Comparison of ENCODE assay signal across 10 cellular contexts in genomic region chr20:35252598-35252997, GRCh38. TPM values are rescaled to one million over a fixed set of nuclear protein-coding genes. Genes with fewer than 3 reads are reported as not detected.
DNase-seq lines count a peak whose midpoint lies in the region; ATAC-seq and TF ChIP-seq lines count a peak whose summit lies in the region.
"Not testable (repeated sequence)": the region's sequence is repeated elsewhere in the genome, so short reads cannot be mapped to it uniquely, and the experiment has no call there.
"Had no signal": no experiment of that assay in that cellular context is flagged by ENCODE, and none has a peak within 500 bp of the region (broad histone marks: within the 10 kb centered on the region; RNA-seq: fewer than 3 reads in every experiment).

No MANE protein-coding gene starts in this region.

- H3K36me3 Mint-ChIP-seq in T-helper 17 cell (ENCODE audit: low read depth); activated CD8-positive, alpha-beta memory T cell treated with anti-CD3 and anti-CD28 coated beads, Interleukin-2, amount 10 ng/mL, durations not matched to agents 7 days and 5 days; activated naive CD4-positive, alpha-beta T cell treated with anti-CD3 and anti-CD28 coated beads, Interleukin-2, amount 50 U/mL, for 72 hours; endodermal cell (ENCODE audit: low read depth); neural progenitor cell; stimulated activated naive CD8-positive, alpha-beta T cell treated with anti-CD3 and anti-CD28 coated beads, Interleukin-15, Interleukin-2, amounts not matched to agents 100 ng/mL and 50 ng/mL, for 24 hours (ENCODE audit: low read depth): not testable (repeated sequence)

- not testable (repeated sequence) for H3K9me3 ChIP-seq in T-helper 17 cell (ENCODE audit: control insufficient read depth, low read length, poor library complexity, severe bottlenecking); endodermal cell (ENCODE audit: control insufficient read depth, low read length); neural progenitor cell (ENCODE audit: low read depth)

- H3K4me2 ChIP-seq in neural progenitor cell: not testable (repeated sequence)

- CTCF ChIA-PET in activated CD8-positive, alpha-beta memory T cell treated with anti-CD3 and anti-CD28 coated beads, Interleukin-2, amount 10 ng/mL, durations not matched to agents 7 days and 5 days (lab: Charles Lee): interaction anchor here (1.0 to 2.1 kb wide), 4 partner anchors 12 to 25 kb away, joined by 3 to 6 read pairs (median 5); partner anchors contain the start of gene MMP24OS

- TF ChIP-seq CTCF in endodermal cell (conservative IDR thresholded peaks at IDR 0.05); neural progenitor cell (IDR thresholded peaks at IDR 0.05): not testable (repeated sequence)

- not testable (repeated sequence) for H3K4me3 ChIP-seq in endodermal cell (ENCODE audit: low read length); neural progenitor cell

- H3K79me2 ChIP-seq in neural progenitor cell (ENCODE audit: low read depth): not testable (repeated sequence)

- not testable (repeated sequence) for H3K4me1 ChIP-seq in endodermal cell (ENCODE audit: control insufficient read depth, insufficient read depth, low read length); neural progenitor cell

- not testable (repeated sequence) for H3K36me3 ChIP-seq in endodermal cell (ENCODE audit: control insufficient read depth, insufficient read depth, low read length); neural progenitor cell

- H3K4me1 Mint-ChIP-seq in T-helper 17 cell: peaks cover 14% of the 10 kb centered on the region
- peaks cover 28% of the 10 kb centered on the region for H3K4me1 Mint-ChIP-seq in activated CD8-positive, alpha-beta memory T cell treated with anti-CD3 and anti-CD28 coated beads, Interleukin-2, amount 10 ng/mL, durations not matched to agents 7 days and 5 days
- H3K4me1 Mint-ChIP-seq in endodermal cell: peaks cover 21% of the 10 kb centered on the region
- not testable (repeated sequence) for H3K4me1 Mint-ChIP-seq in neural progenitor cell
- peaks cover 21% of the 10 kb centered on the region for H3K4me1 Mint-ChIP-seq in stimulated activated naive CD8-positive, alpha-beta T cell treated with anti-CD3 and anti-CD28 coated beads, Interleukin-15, Interleukin-2, amounts not matched to agents 100 ng/mL and 50 ng/mL, for 24 hours (ENCODE audit: low read depth)

- WGBS in endodermal cell (ENCODE audit: insufficient coverage in 1 of 2, insufficient read length in 1 of 2), 2 experiments: 86% methylated on average over 2 of the region's 2 CpGs; no CpG with 5 or more reads in 1 of the 2 experiments

- not testable (repeated sequence) for DNase-seq in T-helper 17 cell; activated CD8-positive, alpha-beta memory T cell treated with anti-CD3 and anti-CD28 coated beads, Interleukin-2, amount 10 ng/mL, durations not matched to agents 7 days and 5 days; activated naive CD4-positive, alpha-beta T cell treated with anti-CD3 and anti-CD28 coated beads, Interleukin-2, amount 50 U/mL, for 72 hours (ENCODE audit: low spot score in 2 of 2); endodermal cell; neural progenitor cell (ENCODE audit: low spot score)

- not testable (repeated sequence) for H3F3A ChIP-seq in neural progenitor cell (ENCODE audit: low read depth)

- H3K27ac Mint-ChIP-seq in T-helper 17 cell (peak overlapping the region; percentile 97), endodermal cell (peak overlapping the region; percentile 40), neural progenitor cell (peak overlapping the region; percentile 25)
- peak overlapping the region; percentile 96 for H3K27ac Mint-ChIP-seq in activated CD8-positive, alpha-beta memory T cell treated with anti-CD3 and anti-CD28 coated beads, Interleukin-2, amount 10 ng/mL, durations not matched to agents 7 days and 5 days
- peak overlapping the region; percentile 28 to 89 for H3K27ac Mint-ChIP-seq in activated naive CD4-positive, alpha-beta T cell treated with anti-CD3 and anti-CD28 coated beads, Interleukin-2, amount 50 U/mL, for 72 hours
- H3K27ac Mint-ChIP-seq in stimulated activated naive CD8-positive, alpha-beta T cell treated with anti-CD3 and anti-CD28 coated beads, Interleukin-15, Interleukin-2, amounts not matched to agents 100 ng/mL and 50 ng/mL, for 24 hours: peak overlapping the region; percentile 77

- ATAC-seq in GM18498 (IDR thresholded peaks at IDR 0.05; ENCODE audit: unreplicated experiment): peak; percentile 6
- ATAC-seq in T-helper 17 cell: not testable (repeated sequence)
- ATAC-seq in activated CD8-positive, alpha-beta memory T cell treated with anti-CD3 and anti-CD28 coated beads, Interleukin-2, amount 10 ng/mL, durations not matched to agents 7 days and 5 days: peak; percentile 21
- ATAC-seq in activated naive CD4-positive, alpha-beta T cell treated with anti-CD3 and anti-CD28 coated beads, Interleukin-2, amount 50 U/mL, for 72 hours: peak in 1 of 2 donors; percentile 33

- not testable (repeated sequence) for H4K20me1 ChIP-seq in neural progenitor cell (ENCODE audit: low read depth)

- H3K27ac ChIP-seq in endodermal cell (ENCODE audit: low read depth, low read length); neural progenitor cell: not testable (repeated sequence)

- H3K4me3 Mint-ChIP-seq in T-helper 17 cell: peak overlapping the region; percentile 83
- H3K4me3 Mint-ChIP-seq in activated CD8-positive, alpha-beta memory T cell treated with anti-CD3 and anti-CD28 coated beads, Interleukin-2, amount 10 ng/mL, durations not matched to agents 7 days and 5 days: peak overlapping the region; percentile 46
- H3K4me3 Mint-ChIP-seq in endodermal cell; neural progenitor cell; stimulated activated naive CD8-positive, alpha-beta T cell treated with anti-CD3 and anti-CD28 coated beads, Interleukin-15, Interleukin-2, amounts not matched to agents 100 ng/mL and 50 ng/mL, for 24 hours: not testable (repeated sequence)

- H3K9me3 Mint-ChIP-seq in activated CD8-positive, alpha-beta memory T cell treated with anti-CD3 and anti-CD28 coated beads, Interleukin-2, amount 10 ng/mL, durations not matched to agents 7 days and 5 days (ENCODE audit: low read depth); activated naive CD4-positive, alpha-beta T cell treated with anti-CD3 and anti-CD28 coated beads, Interleukin-2, amount 50 U/mL, for 72 hours; neural progenitor cell; stimulated activated naive CD8-positive, alpha-beta T cell treated with anti-CD3 and anti-CD28 coated beads, Interleukin-15, Interleukin-2, amounts not matched to agents 100 ng/mL and 50 ng/mL, for 24 hours: not testable (repeated sequence)
- peaks cover 40% of the 10 kb centered on the region for H3K9me3 Mint-ChIP-seq in endodermal cell

- H3K27me3 Mint-ChIP-seq in T-helper 17 cell; activated CD8-positive, alpha-beta memory T cell treated with anti-CD3 and anti-CD28 coated beads, Interleukin-2, amount 10 ng/mL, durations not matched to agents 7 days and 5 days; endodermal cell (ENCODE audit: insufficient read depth); neural progenitor cell (ENCODE audit: insufficient read depth, low read depth); stimulated activated naive CD8-positive, alpha-beta T cell treated with anti-CD3 and anti-CD28 coated beads, Interleukin-15, Interleukin-2, amounts not matched to agents 100 ng/mL and 50 ng/mL, for 24 hours: not testable (repeated sequence)

- H3K27me3 ChIP-seq in endodermal cell (ENCODE audit: control insufficient read depth, insufficient read depth, low read length, poor library complexity, severe bottlenecking); neural progenitor cell: not testable (repeated sequence)

- H2AFZ ChIP-seq in neural progenitor cell (replicated peaks): not testable (repeated sequence)

- H3K9ac ChIP-seq in endodermal cell (ENCODE audit: extremely low read depth, low read length, poor library complexity, severe bottlenecking); neural progenitor cell: not testable (repeated sequence)

RNA-seq across cellular contexts. Expression of gene MMP24OS, which starts 25.3 kb away (rescaled TPM):
- total RNA-seq in T-helper 17 cell: 10 to 100 TPM; 60.8 to 64.4 TPM
- total RNA-seq in activated CD8-positive, alpha-beta memory T cell treated with anti-CD3 and anti-CD28 coated beads, Interleukin-2, amount 10 ng/mL, durations not matched to agents 7 days and 5 days: 10 to 100 TPM; 28.4 to 44.3 TPM
- total RNA-seq in activated naive CD4-positive, alpha-beta T cell treated with anti-CD3 and anti-CD28 coated beads, Interleukin-2, amount 50 U/mL, for 72 hours: 10 to 100 TPM; 29.4 to 41.8 TPM
- total RNA-seq in endodermal cell: 10 to 100 TPM; 32.2 to 38.8 TPM
- polyA plus RNA-seq in endodermal cell (2013, experiment 1 of 2): 46.0 TPM
- polyA plus RNA-seq in endodermal cell (2013, experiment 2 of 2): 41.6 TPM
- total RNA-seq in neural progenitor cell (ENCODE audit: low replicate concordance): 2.9 and 12.0 TPM in 2 replicates

RNA-seq across cellular contexts. Expression of gene MMP24, which starts 26.1 kb away (rescaled TPM):
- total RNA-seq in T-helper 17 cell: under 1 TPM; 0.15 to 0.16 TPM
- total RNA-seq in activated CD8-positive, alpha-beta memory T cell treated with anti-CD3 and anti-CD28 coated beads, Interleukin-2, amount 10 ng/mL, durations not matched to agents 7 days and 5 days: not detected
- not detected for total RNA-seq in activated naive CD4-positive, alpha-beta T cell treated with anti-CD3 and anti-CD28 coated beads, Interleukin-2, amount 50 U/mL, for 72 hours
- total RNA-seq in endodermal cell: 1 to 10 TPM; 1.3 to 5.9 TPM
- 2.7 TPM for polyA plus RNA-seq in endodermal cell (2013, experiment 1 of 2)
- 1.6 TPM for polyA plus RNA-seq in endodermal cell (2013, experiment 2 of 2)
- 1.4 and 1.9 TPM in 2 replicates for total RNA-seq in neural progenitor cell (ENCODE audit: low replicate concordance)

RNA-seq across cellular contexts. Expression of gene EIF6, which starts 32.0 kb away (rescaled TPM):
- total RNA-seq in T-helper 17 cell (10 to 100 TPM; 39.4 to 43.6 TPM), endodermal cell (100 to 1,000 TPM; 127 to 132 TPM), neural progenitor cell (ENCODE audit: low replicate concordance) (47.5 and 71.4 TPM in 2 replicates)
- total RNA-seq in activated CD8-positive, alpha-beta memory T cell treated with anti-CD3 and anti-CD28 coated beads, Interleukin-2, amount 10 ng/mL, durations not matched to agents 7 days and 5 days: 100 to 1,000 TPM in 1 of 2 experiments, 10 to 100 TPM in 1; 98.6 to 121 TPM
- 100 to 1,000 TPM in 1 of 2 donors, 10 to 100 TPM in 1; 63.9 to 115 TPM for total RNA-seq in activated naive CD4-positive, alpha-beta T cell treated with anti-CD3 and anti-CD28 coated beads, Interleukin-2, amount 50 U/mL, for 72 hours
- polyA plus RNA-seq in endodermal cell (2013, experiment 1 of 2): 91.6 TPM
- 82.7 TPM for polyA plus RNA-seq in endodermal cell (2013, experiment 2 of 2)

RNA-seq across cellular contexts. Expression of gene FAM83C, which starts 39.6 kb away (rescaled TPM):
- total RNA-seq in T-helper 17 cell (not detected), endodermal cell (not detected), neural progenitor cell (ENCODE audit: low replicate concordance) (not detected in 2 replicates)
- total RNA-seq in activated CD8-positive, alpha-beta memory T cell treated with anti-CD3 and anti-CD28 coated beads, Interleukin-2, amount 10 ng/mL, durations not matched to agents 7 days and 5 days: not detected
- not detected for total RNA-seq in activated naive CD4-positive, alpha-beta T cell treated with anti-CD3 and anti-CD28 coated beads, Interleukin-2, amount 50 U/mL, for 72 hours
- polyA plus RNA-seq in endodermal cell (2013, experiment 1 of 2): not detected
- polyA plus RNA-seq in endodermal cell (2013, experiment 2 of 2): not detected
- total RNA-seq: Calu3, H7, RPMI7951 had no signal

Comparison
In these comparisons a context has a peak if more than half of its experiments do, and no peak if none do; other contexts are left out.
1. H3K27ac Mint-ChIP-seq: peak in every context shown above with its lines; median percentile 97 in T-helper 17 cell; 96 in activated CD8-positive, alpha-beta memory T cell treated with anti-CD3 and anti-CD28 coated beads, Interleukin-2, amount 10 ng/mL, durations not matched to agents 7 days and 5 days; 77 in stimulated activated naive CD8-positive, alpha-beta T cell treated with anti-CD3 and anti-CD28 coated beads, Interleukin-15, Interleukin-2, amounts not matched to agents 100 ng/mL and 50 ng/mL, for 24 hours; 58 in activated naive CD4-positive, alpha-beta T cell treated with anti-CD3 and anti-CD28 coated beads, Interleukin-2, amount 50 U/mL, for 72 hours; 40 in endodermal cell; 25 in neural progenitor cell.